8 cellular contexts compared by ENCODE assay signal in genomic region chr11:46348986-46349401, GRCh38. TPM values are rescaled to one million over a fixed set of nuclear protein-coding genes. Genes with fewer than 3 reads are reported as not detected.
A peak's percentile ranks its signal among the peaks of the same experiment; 100 is the strongest.
DNase-seq lines count a peak whose midpoint lies in the region; ATAC-seq, FAIRE-seq and TF ChIP-seq lines count a peak whose summit lies in the region.

No MANE protein-coding gene starts in this region.

- peak overlapping the region; percentile 88 for H3K4me3 Mint-ChIP-seq in neural progenitor cell

- H2AFZ ChIP-seq in GM12878 (ENCODE audit: control insufficient read depth, low read depth, low read length) (no peak overlapping the region), neural progenitor cell (replicated peaks) (no peak overlapping the region)

- no peak for TF ChIP-seq RAD21 in GM12878 (IDR thresholded peaks at IDR 0.05; ENCODE audit: insufficient read depth, low read depth, low read length)

- TF ChIP-seq POLR2A in Peyer's patch (IDR thresholded peaks at IDR 0.05) = no peak
- TF ChIP-seq POLR2A in GM12878 (IDR thresholded peaks at IDR 0.05; ENCODE audit: low read depth, low read length) = no peak

- BruUV-seq in GM12878 (replicated peaks; lab: Mats Ljungman, UMichigan) = no TSS peak

- H3F3A ChIP-seq in neural progenitor cell (ENCODE audit: low read depth) = peaks cover 13% of the 10 kb centered on the region

- no peak for TF ChIP-seq EP300 in GM12878 (IDR thresholded peaks at IDR 0.05; ENCODE audit: borderline replicate concordance in 1 of 2, control insufficient read depth in 1 of 2, low read depth in 2 of 2, low read length in 2 of 2)

- H3K4me3 ChIP-seq in GM12864 (ENCODE audit: low read depth, low read length) = peak overlapping the region; percentile 84
- H3K4me3 ChIP-seq in Peyer's patch = peak overlapping the region; percentile 74 to 95 (median 84)
- H3K4me3 ChIP-seq in GM12878 = peak overlapping the region; percentile 88
- H3K4me3 ChIP-seq in neural progenitor cell = no peak overlapping the region
- H3K4me3 ChIP-seq in H7 (ENCODE audit: insufficient read depth, low read depth, low read length) = no peak overlapping the region

- POLR2A ChIA-PET in GM12878 (lab: Charles Lee) = interaction anchor here (0.5 to 3.0 kb wide), 7 partner anchors 9 to 244 kb away, joined by 3 to 32 read pairs (median 4); no protein-coding TSS in a partner anchor

- H3K27me3 ChIP-seq in Peyer's patch = no peaks in the 10 kb centered on the region
- no peaks in the 10 kb centered on the region for H3K27me3 ChIP-seq in GM12878 (replicated peaks in 1 of 2; ENCODE audit: control insufficient read depth in 2 of 2, insufficient read depth in 2 of 2, low read length in 1 of 2)
- H3K27me3 ChIP-seq in neural progenitor cell = peaks cover 12% of the 10 kb centered on the region
- H3K27me3 ChIP-seq in H7 (ENCODE audit: control insufficient read depth, insufficient read depth, low read length) = no peaks in the 10 kb centered on the region

- DNase-seq in GM12864 (ENCODE audit: low read depth) = no peak
- peak in 2 of 3 donors; percentile 65 to 80 for DNase-seq in Peyer's patch
- DNase-seq in GM12878 (ENCODE audit: low read depth, low spot score) = no peak
- DNase-seq in neural progenitor cell (ENCODE audit: low spot score) = no peak
- DNase-seq in frontal cortex (ENCODE audit: low spot score in 2 of 2) = no peak
- no peak for DNase-seq in H7

- H3K27me3 Mint-ChIP-seq in neural progenitor cell (ENCODE audit: insufficient read depth, low read depth) = peaks cover 13% of the 10 kb centered on the region

- H3K36me3 ChIP-seq in Peyer's patch (no peaks in the 10 kb centered on the region), GM12878 (ENCODE audit: control insufficient read depth in 2 of 2, insufficient read depth in 2 of 2, low read length in 1 of 2) (peaks cover 0 to 3% of the 10 kb centered on the region in 2 experiments; a peak in 3 of 4 replicates), neural progenitor cell (no peaks in the 10 kb centered on the region), H7 (replicated peaks; ENCODE audit: control insufficient read depth, insufficient read depth, low read length) (no peaks in the 10 kb centered on the region; the same call in none of the 2 replicates)

- RAD21 ChIA-PET in GM12878 (lab: Charles Lee; ENCODE audit: unreplicated experiment) = interaction anchor here (0.8 to 3.4 kb wide), 9 partner anchors 10 to 212 kb away, joined by 3 to 38 read pairs (median 4); no protein-coding TSS in a partner anchor

- peaks cover 58% of the 10 kb centered on the region for H3K79me2 ChIP-seq in GM12878 (ENCODE audit: control insufficient read depth, insufficient read depth, low read length)
- peaks cover 57% of the 10 kb centered on the region for H3K79me2 ChIP-seq in neural progenitor cell (ENCODE audit: low read depth)

- TF ChIP-seq CTCF in GM12864 (IDR thresholded peaks at IDR 0.05; ENCODE audit: low read depth, low read length, missing control alignments) (no peak), Peyer's patch (IDR thresholded peaks at IDR 0.05) (no peak), GM12878 (IDR thresholded peaks at IDR 0.05 in 2 of 3, conservative IDR thresholded peaks at IDR 0.05 in 1 of 3; ENCODE audit: control insufficient read depth in 2 of 3, extremely low read depth in 1 of 3, insufficient read depth in 1 of 3, low read depth in 3 of 3, low read length in 3 of 3) (no peak), neural progenitor cell (IDR thresholded peaks at IDR 0.05) (no peak)

- H3K9ac ChIP-seq in GM12878 (ENCODE audit: control insufficient read depth, insufficient read depth, low read length) = peak overlapping the region; percentile 83
- no peak overlapping the region for H3K9ac ChIP-seq in neural progenitor cell

- CTCF ChIA-PET in GM12878 (lab: Yijun Ruan, JAX) = interaction anchor here (0.8 to 19.9 kb wide), 11 partner anchors 8 to 189 kb away, joined by 3 to 423 read pairs (median 6); no protein-coding TSS in a partner anchor

- SMC1A ChIA-PET in GM12878 (lab: Charles Lee; ENCODE audit: uncharacterized antibody, unreplicated experiment) = interaction anchor here (0.5 to 5.3 kb wide), 8 partner anchors 11 to 134 kb away, joined by 3 to 70 read pairs (median 5); no protein-coding TSS in a partner anchor

- WGBS in GM12878 (ENCODE audit: insufficient coverage, insufficient replicate concordance, low lambda C conversion rate, missing lambda C conversion rate) = 12% methylated on average over 9 of the region's 9 CpGs

- H3K4me2 ChIP-seq in GM12878 (ENCODE audit: control insufficient read depth, insufficient read depth) (peak overlapping the region; percentile 98), neural progenitor cell (no peak overlapping the region)

- peaks cover 4% of the 10 kb centered on the region for H3K9me3 Mint-ChIP-seq in neural progenitor cell

- H4K20me1 ChIP-seq in GM12878 (ENCODE audit: control insufficient read depth, insufficient read depth) = no peaks in the 10 kb centered on the region
- peaks cover 49% of the 10 kb centered on the region for H4K20me1 ChIP-seq in neural progenitor cell (ENCODE audit: low read depth)

- peaks cover 55% of the 10 kb centered on the region for H3K4me1 Mint-ChIP-seq in neural progenitor cell

- H3K27ac ChIP-seq in Peyer's patch (peak overlapping the region; percentile 79 to 85 (median 82)), GM12878 (ENCODE audit: control insufficient read depth, insufficient read depth) (peak overlapping the region; percentile 9; the same call in 1 of the 2 replicates), neural progenitor cell (no peak overlapping the region)

- ATAC-seq in GM12878 = peak; percentile 38
- no peak for ATAC-seq in GM18498 (IDR thresholded peaks at IDR 0.05; ENCODE audit: unreplicated experiment)
- ATAC-seq in HG02610 (IDR thresholded peaks at IDR 0.05; ENCODE audit: unreplicated experiment) = no peak

- in situ Hi-C loops in GM12878 (cut with MboI) = no loop called here

- intact Hi-C loops in GM12878 (cut with micrococcal nuclease; ENCODE audit: unreplicated experiment) = loop anchor here (10.0 kb wide), 1 partner anchor 224 kb away; the partner anchor contains the start of gene PHF21A

- H3K36me3 Mint-ChIP-seq in neural progenitor cell = no peaks in the 10 kb centered on the region

- H3K9me3 ChIP-seq in Peyer's patch = no peaks in the 10 kb centered on the region
- no peaks in the 10 kb centered on the region for H3K9me3 ChIP-seq in GM12878 (replicated peaks; ENCODE audit: control insufficient read depth, insufficient read depth, low read length)
- H3K9me3 ChIP-seq in neural progenitor cell (ENCODE audit: low read depth) = no peaks in the 10 kb centered on the region

- no peak overlapping the region for H3K27ac Mint-ChIP-seq in neural progenitor cell

- H3K4me1 ChIP-seq in Peyer's patch = peaks cover 3 to 60% (median 26%) of the 10 kb centered on the region in 4 donors
- peaks cover 47% of the 10 kb centered on the region for H3K4me1 ChIP-seq in GM12878 (ENCODE audit: control insufficient read depth, insufficient read depth, low read length)
- peaks cover 35% of the 10 kb centered on the region for H3K4me1 ChIP-seq in neural progenitor cell

- FAIRE-seq in GM12878 (lab: Jason Lieb, UNC) (no peak), frontal cortex (lab: Jason Lieb, UNC) (no peak)

RNA-seq across cellular contexts. Expression of gene DGKZ, which starts 1.7 kb away (rescaled TPM):
- total RNA-seq in Peyer's patch (100 to 1,000 TPM; 104 to 270 (median 200) TPM), GM12878 (2014; rRNA removed) (59.0 and 67.4 TPM in 2 replicates), GM12878 (2014; rRNA removed; fragmentation: Illumina TruSeq; extraction: Trizol) (17.5 and 22.3 TPM in 2 replicates), GM12878 (2021) (69.3 and 78.4 TPM in 2 replicates), neural progenitor cell (ENCODE audit: low replicate concordance) (12.5 and 55.5 TPM in 2 replicates), frontal cortex (43.2 TPM)
- 125 and 130 TPM in 2 replicates for total RNA-seq in GM12878 (2013; cell fraction: nucleolus; rRNA removed)
- 16.5 TPM for polyA plus RNA-seq in GM12878 (2011; ENCODE audit: low read depth)
- polyA plus RNA-seq in GM12878 (2011; rRNA removed) (16.5 and 35.2 TPM in 2 replicates), GM12878 (2014; fragmentation: Illumina TruSeq; extraction: Trizol) (8.3 and 29.0 TPM in 2 replicates), GM12878 (2014; fragmentation: Nextera tagmentation; extraction: Ambion mirVana) (1 to 10 TPM in 1 of 2 experiments, under 1 TPM in 1; 0.50 to 1.6 TPM), GM12878 (2014; rRNA removed) (68.4 and 78.5 TPM in 2 replicates), GM12878 (2016; fragmentation: Nextera tagmentation; extraction: Ambion mirVana) (10 to 100 TPM; 43.7 to 44.6 TPM)
- polyA plus RNA-seq in GM12878 (2011; cell fraction: cytosol; rRNA removed) = 68.4 and 86.8 TPM in 2 replicates
- polyA plus RNA-seq in GM12878 (2011; cell fraction: nucleus; rRNA removed) = 403 and 444 TPM in 2 replicates
- 43.3 and 52.1 TPM in 2 replicates for polyA plus RNA-seq in GM12878 (2012)
- polyA minus RNA-seq in GM12878 (2011; rRNA and poly(A)+ RNA removed) = 36.9 and 81.4 TPM in 2 replicates
- polyA minus RNA-seq in GM12878 (2011; cell fraction: cytosol; rRNA and poly(A)+ RNA removed) = 26.5 and 41.5 TPM in 2 replicates
- polyA minus RNA-seq in GM12878 (2011; cell fraction: nucleus; rRNA and poly(A)+ RNA removed) = 67.3 and 115 TPM in 2 replicates
- total RNA-seq in H7 (2014; rRNA removed; shearing (Covaris generic)) = 80.8 and 109 TPM in 2 replicates

RNA-seq across cellular contexts. Expression of gene MDK, which starts 32.5 kb away (rescaled TPM):
- 100 to 1,000 TPM in 3 of 4 donors, 10 to 100 TPM in 1; 22.3 to 340 (median 205) TPM for total RNA-seq in Peyer's patch
- total RNA-seq in GM12878 (2013; cell fraction: nucleolus; rRNA removed) = 9.0 and 12.6 TPM in 2 replicates
- total RNA-seq in GM12878 (2014; rRNA removed) = 6.9 and 8.5 TPM in 2 replicates
- total RNA-seq in GM12878 (2014; rRNA removed; fragmentation: Illumina TruSeq; extraction: Trizol) = 4.7 and 5.5 TPM in 2 replicates
- 11.2 and 12.8 TPM in 2 replicates for total RNA-seq in GM12878 (2021)
- 7.4 TPM for polyA plus RNA-seq in GM12878 (2011; ENCODE audit: low read depth)
- 2.6 and 3.8 TPM in 2 replicates for polyA plus RNA-seq in GM12878 (2011; rRNA removed)
- 9.0 and 10.2 TPM in 2 replicates for polyA plus RNA-seq in GM12878 (2011; cell fraction: cytosol; rRNA removed)
- 4.6 and 4.7 TPM in 2 replicates for polyA plus RNA-seq in GM12878 (2011; cell fraction: nucleus; rRNA removed)
- 6.1 and 9.0 TPM in 2 replicates for polyA plus RNA-seq in GM12878 (2012)
- 3.0 and 12.3 TPM in 2 replicates for polyA plus RNA-seq in GM12878 (2014; fragmentation: Illumina TruSeq; extraction: Trizol)
- 1 to 10 TPM in 1 of 2 experiments, under 1 TPM in 1; 0.77 to 2.3 TPM for polyA plus RNA-seq in GM12878 (2014; fragmentation: Nextera tagmentation; extraction: Ambion mirVana)
- 12.6 and 17.8 TPM in 2 replicates for polyA plus RNA-seq in GM12878 (2014; rRNA removed)
- polyA plus RNA-seq in GM12878 (2016; fragmentation: Nextera tagmentation; extraction: Ambion mirVana) = 10 to 100 TPM; 11.8 to 13.7 TPM
- polyA minus RNA-seq in GM12878 (2011; rRNA and poly(A)+ RNA removed) = 1.4 and 1.5 TPM in 2 replicates
- 2.5 TPM in 1 of 2 replicates, not detected in the other for polyA minus RNA-seq in GM12878 (2011; cell fraction: cytosol; rRNA and poly(A)+ RNA removed)
- 0.48 and 1.3 TPM in 2 replicates for polyA minus RNA-seq in GM12878 (2011; cell fraction: nucleus; rRNA and poly(A)+ RNA removed)
- 600 and 1,035 TPM in 2 replicates for total RNA-seq in neural progenitor cell (ENCODE audit: low replicate concordance)
- total RNA-seq in frontal cortex = 11.4 TPM
- 672 and 771 TPM in 2 replicates for total RNA-seq in H7 (2014; rRNA removed; shearing (Covaris generic))

RNA-seq across cellular contexts. Expression of gene CHRM4, which starts 42.6 kb away (rescaled TPM):
- 10 to 100 TPM; 11.5 to 16.5 (median 13.0) TPM for total RNA-seq in Peyer's patch
- total RNA-seq in GM12878 (2013; cell fraction: nucleolus; rRNA removed) = not detected in 2 replicates
- total RNA-seq in GM12878 (2014; rRNA removed) = 0.23 TPM in 1 of 2 replicates, not detected in the other
- total RNA-seq in GM12878 (2014; rRNA removed; fragmentation: Illumina TruSeq; extraction: Trizol) = not detected in 2 replicates
- total RNA-seq in GM12878 (2021) = 0.13 TPM in 1 of 2 replicates, not detected in the other
- 0.17 TPM for polyA plus RNA-seq in GM12878 (2011; ENCODE audit: low read depth)
- not detected in 2 replicates for polyA plus RNA-seq in GM12878 (2011; rRNA removed)
- 0.04 and 0.05 TPM in 2 replicates for polyA plus RNA-seq in GM12878 (2011; cell fraction: cytosol; rRNA removed)
- polyA plus RNA-seq in GM12878 (2011; cell fraction: nucleus; rRNA removed) = 0.13 TPM in 1 of 2 replicates, not detected in the other
- polyA plus RNA-seq in GM12878 (2012) = 0.11 and 0.16 TPM in 2 replicates
- polyA plus RNA-seq in GM12878 (2014; fragmentation: Illumina TruSeq; extraction: Trizol) = 0.12 TPM in 1 of 2 replicates, not detected in the other
- not detected for polyA plus RNA-seq in GM12878 (2014; fragmentation: Nextera tagmentation; extraction: Ambion mirVana)
- not detected in 2 replicates for polyA plus RNA-seq in GM12878 (2014; rRNA removed)
- not detected for polyA plus RNA-seq in GM12878 (2016; fragmentation: Nextera tagmentation; extraction: Ambion mirVana)
- polyA minus RNA-seq in GM12878 (2011; rRNA and poly(A)+ RNA removed) = not detected in 2 replicates
- polyA minus RNA-seq in GM12878 (2011; cell fraction: cytosol; rRNA and poly(A)+ RNA removed) = not detected in 2 replicates
- polyA minus RNA-seq in GM12878 (2011; cell fraction: nucleus; rRNA and poly(A)+ RNA removed) = not detected in 2 replicates
- 0.31 TPM in 1 of 2 replicates, not detected in the other for total RNA-seq in neural progenitor cell (ENCODE audit: low replicate concordance)
- 6.1 TPM for total RNA-seq in frontal cortex
- total RNA-seq in H7 (2014; rRNA removed; shearing (Covaris generic)) = 0.14 TPM in 1 of 2 replicates, not detected in the other

Comparison
In these comparisons a context has a peak if more than half of its experiments do, and no peak if none do; other contexts are left out.
1. DNase-seq: peak in Peyer's patch (2 of 3); none in GM12864 (single experiment), GM12878 (single experiment), neural progenitor cell (single experiment), frontal cortex (0 of 2) and H7 (single experiment).
2. H3K4me3 ChIP-seq: peak in GM12864 (single experiment), Peyer's patch (4 of 4) and GM12878 (single experiment); none in neural progenitor cell (single experiment) and H7 (single experiment).